ENCODE assay signal across 8 cellular contexts in the genomic region with DNA sequence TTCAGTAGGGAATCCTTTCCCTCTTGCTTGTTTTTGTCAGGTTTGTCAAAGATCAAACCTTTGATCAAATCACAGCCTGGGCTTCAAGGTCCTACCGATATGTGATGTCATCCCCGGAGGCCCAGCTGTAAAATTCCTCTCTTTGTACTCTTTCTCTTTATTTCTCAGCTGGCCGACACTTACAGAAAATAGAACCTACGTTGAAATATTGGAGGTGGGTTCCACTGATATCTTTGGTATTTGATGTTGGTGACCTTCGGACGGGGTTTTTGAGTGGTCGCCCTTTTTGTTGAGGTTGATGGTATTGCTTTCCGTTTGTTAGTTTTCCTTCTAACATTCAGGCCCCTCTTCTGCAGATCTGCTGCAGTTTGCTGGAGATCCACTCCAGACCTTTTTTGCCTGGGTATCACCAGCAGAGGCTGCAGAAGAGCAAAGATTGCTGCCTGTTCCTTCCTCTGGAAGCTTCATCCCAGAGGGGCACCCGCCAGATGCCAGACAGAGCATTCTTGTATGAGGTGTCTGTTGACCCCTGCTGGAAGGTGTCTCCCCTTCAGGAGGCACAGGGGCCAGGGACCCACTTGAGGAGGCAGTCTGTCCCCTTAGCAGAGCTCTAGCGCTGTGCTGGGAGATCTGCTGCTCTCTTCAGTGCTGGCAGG.
A peak's percentile ranks its signal among the peaks of the same experiment; 100 is the strongest.
DNase-seq lines count a peak whose midpoint lies in the region; ATAC-seq, FAIRE-seq and TF ChIP-seq lines count a peak whose summit lies in the region.
"Not testable (repeated sequence)": the region's sequence is repeated elsewhere in the genome, so short reads cannot be mapped to it uniquely, and the experiment has no call there.

No MANE protein-coding gene starts in this region.

- not testable (repeated sequence) for BruUV-seq in A673 (replicated peaks; lab: Mats Ljungman, UMichigan); Caco-2 (replicated peaks; lab: Mats Ljungman, UMichigan)
- TSS peak; percentile 77 for BruUV-seq in HepG2 (replicated peaks; lab: Mats Ljungman, UMichigan)

- not testable (repeated sequence) for H3K36me3 ChIP-seq in A673 (ENCODE audit: insufficient read depth, low read length, poor library complexity, severe bottlenecking); Caco-2 (ENCODE audit: control insufficient read depth, insufficient read depth, low read length); GM23338 (ENCODE audit: insufficient read depth); endodermal cell (ENCODE audit: control insufficient read depth, insufficient read depth, low read length); HepG2 (replicated peaks in 1 of 2; ENCODE audit: control insufficient read depth in 1 of 2, insufficient read depth in 2 of 2, low read length in 2 of 2); neural progenitor cell

- not testable (repeated sequence) for H3K4me3 ChIP-seq in A673 (ENCODE audit: low read depth, low read length, poor library complexity, severe bottlenecking); Caco-2 (ENCODE audit: low read depth, low read length); GM23338; endodermal cell (ENCODE audit: low read length); neural progenitor cell
- peak overlapping the region; percentile 32 to 48 (median 47); a peak in 4 of 6 replicates for H3K4me3 ChIP-seq in HepG2 (replicated peaks in 1 of 3; ENCODE audit: insufficient read depth in 1 of 3, low read depth in 2 of 3, low read length in 3 of 3)

- H3K4me1 Mint-ChIP-seq in Caco-2 (ENCODE audit: low read depth, unreplicated experiment); GM23338; endodermal cell; neural progenitor cell: not testable (repeated sequence)
- peaks cover 12% of the 10 kb centered on the region for H3K4me1 Mint-ChIP-seq in WTC11

- not testable (repeated sequence) for H3K9me3 ChIP-seq in A673 (ENCODE audit: low read depth, low read length, poor library complexity, severe bottlenecking); Caco-2; endodermal cell (ENCODE audit: control insufficient read depth, low read length); HepG2 (ENCODE audit: low read length); neural progenitor cell (ENCODE audit: low read depth)

- WGBS in endodermal cell (ENCODE audit: insufficient coverage in 1 of 2, insufficient read length in 1 of 2), 2 experiments: 90 to 92% methylated on average over 6 to 10 of the region's 10 CpGs
- 4% methylated on average over 10 of the region's 10 CpGs for WGBS in HepG2 (ENCODE audit: low lambda C conversion rate)

- not testable (repeated sequence) for TF ChIP-seq POLR2A in HepG2 (IDR thresholded peaks at IDR 0.05; ENCODE audit: insufficient read depth in 1 of 2, low read depth in 2 of 2, low read length in 2 of 2)

- TF ChIP-seq CTCF in A673 (conservative IDR thresholded peaks at IDR 0.05; ENCODE audit: low read depth, low read length) (0 out of 2 replicates have a peak, but pooled peaks have one; percentile 9), GM23338 (conservative IDR thresholded peaks at IDR 0.05; ENCODE audit: low read depth in 2 of 2) (peak in 1 of 2 experiments; percentile 44; a peak in 3 of 4 replicates), endodermal cell (conservative IDR thresholded peaks at IDR 0.05) (peak; percentile 54), HepG2 (CRISPR knock-in tag; IDR thresholded peaks at IDR 0.05) (peak; percentile 92), neural progenitor cell (IDR thresholded peaks at IDR 0.05) (peak; percentile 14)
- TF ChIP-seq CTCF in Caco-2 (IDR thresholded peaks at IDR 0.05; ENCODE audit: insufficient read depth in 1 of 2, low read depth in 1 of 2, low read length in 1 of 2, severe bottlenecking in 1 of 2, unreplicated experiment in 1 of 2); WTC11 (IDR thresholded peaks at IDR 0.05): not testable (repeated sequence)

- not testable (repeated sequence) for H3K4me2 ChIP-seq in GM23338, neural progenitor cell
- H3K4me2 ChIP-seq in HepG2 (ENCODE audit: low read depth, low read length): peak overlapping the region; percentile 57

- H3F3A ChIP-seq in GM23338 (replicated peaks; ENCODE audit: low read depth); neural progenitor cell (ENCODE audit: low read depth): not testable (repeated sequence)

- not testable (repeated sequence) for H3K9me3 Mint-ChIP-seq in Caco-2 (ENCODE audit: unreplicated experiment); GM23338; WTC11; endodermal cell; neural progenitor cell

- not testable (repeated sequence) for H3K27me3 Mint-ChIP-seq in Caco-2 (ENCODE audit: insufficient read depth, unreplicated experiment); GM23338 (ENCODE audit: insufficient read depth, low read depth, poor library complexity); WTC11 (ENCODE audit: low read depth); endodermal cell (ENCODE audit: insufficient read depth); neural progenitor cell (ENCODE audit: insufficient read depth, low read depth)

- not testable (repeated sequence) for H3K9me2 ChIP-seq in GM23338 (ENCODE audit: insufficient read depth)

- not testable (repeated sequence) for H3K4me3 Mint-ChIP-seq in Caco-2 (ENCODE audit: unreplicated experiment); GM23338; WTC11; endodermal cell; neural progenitor cell

- in situ Hi-C loops in HepG2 (cut with HindIII; ENCODE audit: extremely low pct_ligation_motif_present, low pct_unique_long_range_greater_than_20kb): not testable (repeated sequence)

- H3K79me2 ChIP-seq in GM23338 (replicated peaks; ENCODE audit: insufficient read depth); HepG2 (ENCODE audit: insufficient read depth, low read length); neural progenitor cell (ENCODE audit: low read depth): not testable (repeated sequence)

- H3K9ac ChIP-seq in endodermal cell (ENCODE audit: extremely low read depth, low read length, poor library complexity, severe bottlenecking); neural progenitor cell: not testable (repeated sequence)
- peak overlapping the region; percentile 54 for H3K9ac ChIP-seq in HepG2 (ENCODE audit: insufficient read depth, low read depth, low read length)

- ATAC-seq in GM23338, WTC11: not testable (repeated sequence)
- peak; percentile 95 for ATAC-seq in HepG2

- POLR2A ChIA-PET in A673 (lab: Charles Lee; ENCODE audit: low non-redundant PET); Caco-2 (lab: Charles Lee); WTC11 (lab: Charles Lee): not testable (repeated sequence)
- POLR2A ChIA-PET in HepG2 (lab: Yijun Ruan, JAX): interaction anchor here (0.9 to 2.5 kb wide), 9 partner anchors 12 to 733 kb away, joined by 3 to 10 read pairs (median 5); a partner anchor contains a TSS

- not testable (repeated sequence) for H3K27me3 ChIP-seq in A673 (replicated peaks; ENCODE audit: insufficient read depth, low read depth, low read length, poor library complexity); Caco-2 (replicated peaks; ENCODE audit: control insufficient read depth, insufficient read depth, low read length); GM23338 (ENCODE audit: insufficient read depth); endodermal cell (ENCODE audit: control insufficient read depth, insufficient read depth, low read length, poor library complexity, severe bottlenecking); HepG2 (ENCODE audit: control insufficient read depth in 1 of 2, insufficient read depth in 2 of 2, low read length in 2 of 2); neural progenitor cell

- CTCF ChIA-PET in A673 (lab: Charles Lee); Caco-2 (lab: Charles Lee); HepG2 (lab: Yijun Ruan, JAX; ENCODE audit: low intra/inter-chr PET ratio, low total read pairs): not testable (repeated sequence)
- CTCF ChIA-PET in WTC11 (lab: Charles Lee): interaction anchor here (1.0 to 1.7 kb wide), 3 partner anchors 8 to 318 kb away, joined by 3 to 4 read pairs (median 4); no protein-coding TSS in a partner anchor

- not testable (repeated sequence) for H3K27ac ChIP-seq in A673 (ENCODE audit: low read depth, low read length, poor library complexity, severe bottlenecking); GM23338 (ENCODE audit: low read depth); endodermal cell (ENCODE audit: low read depth, low read length); neural progenitor cell
- H3K27ac ChIP-seq in HepG2 (ENCODE audit: extremely low read length, insufficient read depth, low read length): peak overlapping the region; percentile 71

- H4K20me1 ChIP-seq in GM23338 (replicated peaks; ENCODE audit: insufficient read depth); HepG2 (ENCODE audit: insufficient read depth, low read length); neural progenitor cell (ENCODE audit: low read depth): not testable (repeated sequence)

- peak in 1 of 2 experiments; percentile 73; a peak in 2 of 4 replicates for TF ChIP-seq EP300 in HepG2 (IDR thresholded peaks at IDR 0.05; ENCODE audit: low read depth in 2 of 2, low read length in 2 of 2)
- TF ChIP-seq EP300 in HepG2 (CRISPR knock-in tag; IDR thresholded peaks at IDR 0.05; ENCODE audit: borderline replicate concordance): not testable (repeated sequence)

- intact Hi-C loops in A673 (cut with micrococcal nuclease; ENCODE audit: unreplicated experiment); Caco-2 (cut with micrococcal nuclease; ENCODE audit: unreplicated experiment): not testable (repeated sequence)
- intact Hi-C loops in HepG2 (cut with micrococcal nuclease; ENCODE audit: unreplicated experiment): loop anchor here (1.0 to 2.0 kb wide), 3 partner anchors 105 to 340 kb away; no protein-coding TSS in a partner anchor

- peak; percentile 64 for FAIRE-seq in HepG2 (lab: Jason Lieb, UNC)

- H3K27ac Mint-ChIP-seq in Caco-2 (ENCODE audit: unreplicated experiment); GM23338; WTC11; endodermal cell; neural progenitor cell: not testable (repeated sequence)

- peak; percentile 88 for TF ChIP-seq RAD21 in HepG2 (CRISPR knock-in tag; IDR thresholded peaks at IDR 0.05)

- DNase-seq in A673 (ENCODE audit: low spot score); neural progenitor cell (ENCODE audit: low spot score): not testable (repeated sequence)
- DNase-seq in Caco-2: peak; percentile 15 to 40
- DNase-seq in GM23338 (ENCODE audit: low spot score): peak; percentile 13
- peak; percentile 28 for DNase-seq in SK-N-DZ (ENCODE audit: low spot score)
- DNase-seq in WTC11 (ENCODE audit: low spot score): peak; percentile 22
- peak; percentile 69 for DNase-seq in endodermal cell
- peak; percentile 78 for DNase-seq in HepG2 (ENCODE audit: low spot score)

- H3K4me1 ChIP-seq in A673 (ENCODE audit: insufficient read depth, low read length, poor library complexity, severe bottlenecking); Caco-2; GM23338 (ENCODE audit: insufficient read depth); endodermal cell (ENCODE audit: control insufficient read depth, insufficient read depth, low read length); neural progenitor cell: not testable (repeated sequence)
- peaks cover 31% of the 10 kb centered on the region for H3K4me1 ChIP-seq in HepG2 (ENCODE audit: insufficient read depth, low read length)

- not testable (repeated sequence) for H3K36me3 Mint-ChIP-seq in Caco-2 (ENCODE audit: insufficient read depth, unreplicated experiment); GM23338 (ENCODE audit: low read depth); WTC11; endodermal cell (ENCODE audit: low read depth); neural progenitor cell

- H2AFZ ChIP-seq in GM23338 (0 out of 2 replicates have a peak overlapping the region, but pooled peaks have one; percentile 56), HepG2 (ENCODE audit: low read length) (peak overlapping the region; percentile 24)
- not testable (repeated sequence) for H2AFZ ChIP-seq in neural progenitor cell (replicated peaks)
